In genomic region chr10:22369433-22370072, GRCh38 we compare ENCODE assay signal across 10 cellular contexts. TPM values are rescaled to one million over a fixed set of nuclear protein-coding genes. Genes with fewer than 3 reads are reported as not detected.
A peak's percentile ranks its signal among the peaks of the same experiment; 100 is the strongest.
DNase-seq lines count a peak whose midpoint lies in the region; ATAC-seq and TF ChIP-seq lines count a peak whose summit lies in the region.
"Had no signal": no experiment of that assay in that cellular context is flagged by ENCODE, and none has a peak within 500 bp of the region (broad histone marks: within the 10 kb centered on the region; RNA-seq: fewer than 3 reads in every experiment).

No MANE protein-coding gene starts in this region.

- H3K27me3 Mint-ChIP-seq in memory B cell (no peaks in the 10 kb centered on the region), immature natural killer cell (ENCODE audit: low read depth in 3 of 3) (peaks cover 0 to 6% (median 0%) of the 10 kb centered on the region in 3 donors)

- peak; percentile 27 for DNase-seq in RWPE1 (ENCODE audit: low spot score)
- DNase-seq in memory B cell (ENCODE audit: low spot score in 2 of 2), result no peak
- no peak for DNase-seq in NCI-H2171 treated with DMSO at 0.1 percent for 48 hours (lab: John Stamatoyannopoulos, UW)
- DNase-seq in immature natural killer cell, result no peak
- DNase-seq in GM19238 (ENCODE audit: insufficient read length, low spot score), result no peak
- DNase-seq: nucleus accumbens had no signal

- POLR2A ChIA-PET in RWPE1 (lab: Yijun Ruan, JAX; ENCODE audit: low non-redundant PET), result no interaction called here

- H3K36me3 Mint-ChIP-seq in memory B cell, result no peaks in the 10 kb centered on the region
- no peaks in the 10 kb centered on the region for H3K36me3 Mint-ChIP-seq in immature natural killer cell

- H3K27ac ChIP-seq in RWPE1, result no peak overlapping the region
- H3K27ac ChIP-seq: SK-N-MC had no signal

- no peaks in the 10 kb centered on the region for H3K9me3 Mint-ChIP-seq in memory B cell
- H3K9me3 Mint-ChIP-seq in immature natural killer cell, result no peaks in the 10 kb centered on the region

- TF ChIP-seq CTCF in RWPE1 (conservative IDR thresholded peaks at IDR 0.05; ENCODE audit: low read depth), result no peak

- no peak overlapping the region for H3K4me3 Mint-ChIP-seq in memory B cell
- H3K4me3 Mint-ChIP-seq in immature natural killer cell, result no peak overlapping the region
- H3K4me3 Mint-ChIP-seq: activated naive CD8-positive, alpha-beta T cell had no signal

- H3K4me1 Mint-ChIP-seq in memory B cell (peaks cover 8% of the 10 kb centered on the region), immature natural killer cell (peaks cover 0 to 15% of the 10 kb centered on the region in 2 donors)

- H3K27ac Mint-ChIP-seq in memory B cell, result no peak overlapping the region
- no peak overlapping the region for H3K27ac Mint-ChIP-seq in immature natural killer cell
- H3K27ac Mint-ChIP-seq: activated naive CD8-positive, alpha-beta T cell had no signal

- CTCF ChIA-PET in RWPE1 (lab: Yijun Ruan, JAX), result no interaction called here

- ATAC-seq in GM18867 (IDR thresholded peaks at IDR 0.05; ENCODE audit: unreplicated experiment) (peak; percentile 70), HG02981 (IDR thresholded peaks at IDR 0.05; ENCODE audit: unreplicated experiment) (peak; percentile 60), memory B cell (ENCODE audit: low read depth) (peak; percentile 34)

RNA-seq across cellular contexts. Expression of gene SPAG6, which starts 24.3 kb away (rescaled TPM):
- not detected for polyA plus RNA-seq in immature natural killer cell

RNA-seq across cellular contexts. Expression of gene BMI1, which starts 48.7 kb away (rescaled TPM):
- polyA plus RNA-seq in immature natural killer cell, result 10 to 100 TPM; 23.4 to 52.9 (median 29.6) TPM

RNA-seq across cellular contexts. Expression of gene COMMD3, which starts 53.4 kb away (rescaled TPM):
- polyA plus RNA-seq in immature natural killer cell, result 100 to 1,000 TPM in 1 of 3 donors, 10 to 100 TPM in 2; 80.5 to 112 (median 82.6) TPM
